8 cellular contexts compared by ENCODE assay signal in genomic region chr19:15464394-15465385, GRCh38. TPM values are rescaled to one million over a fixed set of nuclear protein-coding genes. Genes with fewer than 3 reads are reported as not detected.
A peak's percentile ranks its signal among the peaks of the same experiment; 100 is the strongest.
DNase-seq lines count a peak whose midpoint lies in the region; ATAC-seq and TF ChIP-seq lines count a peak whose summit lies in the region.

Gene RASAL3, minus strand, starts transcription at chr19:15464544. Its CDS starts 186 bp downstream, at chr19:15464358.

- H3K4me2 ChIP-seq in OCI-LY7 (ENCODE audit: low read length): peak within 1 kb of the TSS; percentile 94

- H3K36me3 ChIP-seq in OCI-LY7 (ENCODE audit: insufficient read depth, low read length) (peaks cover 21% of the 10 kb centered on the region), lung (ENCODE audit: control insufficient read depth in 2 of 2, insufficient read depth in 2 of 2, low read length in 2 of 2) (peaks cover 0 to 3% of the 10 kb centered on the region in 2 donors)

- H3K9me3 ChIP-seq in OCI-LY7 (ENCODE audit: low read length) (no peaks in the 10 kb centered on the region), lung (ENCODE audit: control insufficient read depth in 2 of 2, insufficient read depth in 1 of 2, low read length in 1 of 2) (peaks cover 0 to 4% of the 10 kb centered on the region in 2 donors)

- peak within 1 kb of the TSS; percentile 58 for H2AFZ ChIP-seq in OCI-LY7 (ENCODE audit: low read length)

- DNase-seq in OCI-LY7 (ENCODE audit: low spot score) (peak; percentile 68), activated gamma-delta T cell treated with Interleukin-2 at 50 U/mL for 16 hours (peak; percentile 74), lung (ENCODE audit: low spot score) (no peak), nephron progenitor cell (no peak), HFFc6 (no peak), A172 (ENCODE audit: low spot score) (no peak)
- DNase-seq in stimulated activated naive CD8-positive, alpha-beta T cell treated with anti-CD3 and anti-CD28 coated beads, Interleukin-15, amount 100 ng/mL, for 72 hours: peak; percentile 56 to 71

- WGBS in lung, 2 donors: 29 to 30% methylated on average over 16 to 17 of the region's 17 CpGs

- intact Hi-C loops in OCI-LY7 (cut with micrococcal nuclease; ENCODE audit: unreplicated experiment): loop anchor here (1.0 to 10.0 kb wide), 2 partner anchors 45 to 90 kb away; no protein-coding TSS in a partner anchor

- H3K27me3 ChIP-seq in lung (ENCODE audit: control insufficient read depth, insufficient read depth): no peaks in the 10 kb centered on the region

- H3K79me2 ChIP-seq in OCI-LY7 (ENCODE audit: insufficient read depth, low read depth, low read length): peaks cover 12% of the 10 kb centered on the region; the same call in 1 of the 2 replicates

- peak within 1 kb of the TSS; percentile 88 to 90 for H3K4me3 Mint-ChIP-seq in stimulated activated naive CD8-positive, alpha-beta T cell treated with anti-CD3 and anti-CD28 coated beads, Interleukin-15, amount 100 ng/mL, for 72 hours
- no peak within 1 kb of the TSS for H3K4me3 Mint-ChIP-seq in nephron progenitor cell
- H3K4me3 Mint-ChIP-seq in HFFc6: no peak within 1 kb of the TSS

- no peaks in the 10 kb centered on the region for H3K9me3 Mint-ChIP-seq in stimulated activated naive CD8-positive, alpha-beta T cell treated with anti-CD3 and anti-CD28 coated beads, Interleukin-15, amount 100 ng/mL, for 72 hours
- H3K9me3 Mint-ChIP-seq in nephron progenitor cell (peaks cover 15% of the 10 kb centered on the region), HFFc6 (no peaks in the 10 kb centered on the region)

- H3K4me1 ChIP-seq in OCI-LY7 (ENCODE audit: insufficient read depth, low read length, poor library complexity, severe bottlenecking) (peaks cover 33% of the 10 kb centered on the region), lung (ENCODE audit: control insufficient read depth in 2 of 2, insufficient read depth in 2 of 2, low read length in 2 of 2) (peaks cover 0 to 7% of the 10 kb centered on the region in 2 donors)

- no peaks in the 10 kb centered on the region for H4K20me1 ChIP-seq in OCI-LY7 (ENCODE audit: insufficient read depth, low read length)

- H3K36me3 Mint-ChIP-seq in nephron progenitor cell (ENCODE audit: low read depth): no peaks in the 10 kb centered on the region
- no peaks in the 10 kb centered on the region for H3K36me3 Mint-ChIP-seq in HFFc6 (ENCODE audit: low read depth)

- H3K27ac Mint-ChIP-seq in stimulated activated naive CD8-positive, alpha-beta T cell treated with anti-CD3 and anti-CD28 coated beads, Interleukin-15, amount 100 ng/mL, for 72 hours: peak within 1 kb of the TSS; percentile 97
- H3K27ac Mint-ChIP-seq in nephron progenitor cell (no peak within 1 kb of the TSS), HFFc6 (no peak within 1 kb of the TSS)

- BruUV-seq in OCI-LY7 (replicated peaks; lab: Mats Ljungman, UMichigan): TSS peak; percentile 87

- ATAC-seq in GM19025 (IDR thresholded peaks at IDR 0.05; ENCODE audit: low read depth, unreplicated experiment) (peak; percentile 40), lung (ENCODE audit: insufficient read depth, low FRiP score) (peak; percentile 39)
- peak; percentile 76 for ATAC-seq in stimulated activated naive CD8-positive, alpha-beta T cell treated with anti-CD3 and anti-CD28 coated beads, Interleukin-15, amount 100 ng/mL, for 72 hours

- H3K27ac ChIP-seq in OCI-LY7 (ENCODE audit: low read depth, low read length, poor library complexity, severe bottlenecking) (peak within 1 kb of the TSS; percentile 86), lung (ENCODE audit: low read depth in 1 of 2, low read length in 1 of 2) (peak within 1 kb of the TSS in 1 of 2 donors; percentile 48)

- TF ChIP-seq CTCF in OCI-LY7 (conservative IDR thresholded peaks at IDR 0.05; ENCODE audit: low read length) (no peak), lung (IDR thresholded peaks at IDR 0.05; ENCODE audit: control extremely low read depth, extremely low read depth) (no peak), nephron progenitor cell (IDR thresholded peaks at IDR 0.05) (no peak), HFFc6 (IDR thresholded peaks at IDR 0.05) (no peak)

- POLR2A ChIA-PET in OCI-LY7 (lab: Charles Lee): interaction anchor here (1.7 kb wide), 1 partner anchor 45 kb away, joined by 7 read pairs; the partner anchor contains the start of gene AKAP8L

- peak within 1 kb of the TSS; percentile 85 for H3K4me3 ChIP-seq in OCI-LY7 (ENCODE audit: low read depth, low read length, poor library complexity, severe bottlenecking)
- H3K4me3 ChIP-seq in lung: peak within 1 kb of the TSS; percentile 37

- CTCF ChIA-PET in OCI-LY7 (lab: Charles Lee; ENCODE audit: unreplicated experiment): no interaction called here

- no peaks in the 10 kb centered on the region for H3K9me2 ChIP-seq in OCI-LY7 (ENCODE audit: insufficient read depth, low read length)

- no peaks in the 10 kb centered on the region for H3K27me3 Mint-ChIP-seq in stimulated activated naive CD8-positive, alpha-beta T cell treated with anti-CD3 and anti-CD28 coated beads, Interleukin-15, amount 100 ng/mL, for 72 hours
- H3K27me3 Mint-ChIP-seq in nephron progenitor cell (ENCODE audit: low read depth, poor library complexity) (peaks cover 93% of the 10 kb centered on the region), HFFc6 (ENCODE audit: insufficient read depth) (peaks cover 12% of the 10 kb centered on the region)

- peaks cover 76% of the 10 kb centered on the region for H3K4me1 Mint-ChIP-seq in stimulated activated naive CD8-positive, alpha-beta T cell treated with anti-CD3 and anti-CD28 coated beads, Interleukin-15, amount 100 ng/mL, for 72 hours
- H3K4me1 Mint-ChIP-seq in nephron progenitor cell: no peaks in the 10 kb centered on the region
- peaks cover 15% of the 10 kb centered on the region for H3K4me1 Mint-ChIP-seq in HFFc6 (ENCODE audit: low read depth)

RNA-seq across cellular contexts. Expression of gene RASAL3, which starts in this region (rescaled TPM):
- total RNA-seq in OCI-LY7 (2014; rRNA removed; shearing (Covaris generic)): 28.3 and 29.3 TPM in 2 replicates
- total RNA-seq in OCI-LY7 (2022) (52.0 and 53.3 TPM in 2 replicates), lung (10 to 100 TPM in 1 of 2 donors, 1 to 10 TPM in 1; 4.6 to 13.3 TPM)
- 10 to 100 TPM in 1 of 2 donors, 1 to 10 TPM in 1; 5.9 to 18.2 TPM for polyA plus RNA-seq in lung
- total RNA-seq in HFFc6 (2021; fragmentation: NEBNext Ultra II Directional; extraction: Animal tissue kit (Norgen Biotek cat#: 25700)): not detected
- not detected in 2 replicates for total RNA-seq in A172 (2014; rRNA removed; shearing (Covaris generic))

Comparison
In these comparisons a context has a peak if more than half of its experiments do, and no peak if none do; other contexts are left out.
1. DNase-seq: peak in OCI-LY7 (single experiment), activated gamma-delta T cell treated with Interleukin-2 at 50 U/mL for 16 hours (single experiment) and stimulated activated naive CD8-positive, alpha-beta T cell treated with anti-CD3 and anti-CD28 coated beads, Interleukin-15, amount 100 ng/mL, for 72 hours (2 of 2); none in lung (single experiment), nephron progenitor cell (single experiment), HFFc6 (single experiment) and A172 (single experiment).
2. H3K27ac Mint-ChIP-seq: peak in stimulated activated naive CD8-positive, alpha-beta T cell treated with anti-CD3 and anti-CD28 coated beads, Interleukin-15, amount 100 ng/mL, for 72 hours (2 of 2); none in nephron progenitor cell (single experiment) and HFFc6 (single experiment).
3. H3K4me3 Mint-ChIP-seq: peak in stimulated activated naive CD8-positive, alpha-beta T cell treated with anti-CD3 and anti-CD28 coated beads, Interleukin-15, amount 100 ng/mL, for 72 hours (2 of 2); none in nephron progenitor cell (single experiment) and HFFc6 (single experiment).
4. Peak in every context shown above with its lines, with median percentiles within 50 percentile points of each other: ATAC-seq.